In the genomic region with DNA sequence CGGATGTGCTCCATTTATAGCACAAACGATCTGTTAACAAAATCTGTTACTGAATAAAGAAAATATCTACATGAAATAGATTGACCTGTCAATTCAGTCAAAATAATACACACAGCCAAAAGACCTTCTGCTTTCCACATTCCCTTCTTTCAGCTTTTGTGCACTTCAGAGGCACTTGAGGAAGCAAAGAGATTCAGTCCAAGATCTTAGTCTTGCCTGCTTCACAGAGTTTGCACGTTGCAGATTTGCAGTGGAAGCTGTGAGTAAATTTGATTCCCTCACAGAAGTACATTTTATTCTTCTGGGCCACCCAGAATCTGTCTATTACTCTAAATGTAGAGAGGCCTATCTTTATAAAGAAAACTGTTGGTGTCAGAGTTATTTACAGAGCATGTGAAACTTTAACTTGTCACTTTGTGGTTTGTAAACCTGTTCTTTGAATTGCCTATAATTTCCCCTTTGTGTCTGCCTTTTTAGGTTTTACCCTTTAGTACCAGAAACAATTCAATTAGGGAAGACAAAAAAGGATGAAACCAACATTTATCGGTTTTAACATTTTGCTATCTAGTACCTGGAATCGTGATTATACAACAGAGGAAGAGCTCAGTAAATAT, we compare ENCODE assay signal across 9 cellular contexts. TPM values are rescaled to one million over a fixed set of nuclear protein-coding genes. Genes with fewer than 3 reads are reported as not detected.
DNase-seq lines count a peak whose midpoint lies in the region; ATAC-seq and TF ChIP-seq lines count a peak whose summit lies in the region.
"Had no signal": no experiment of that assay in that cellular context is flagged by ENCODE, and none has a peak within 500 bp of the region (broad histone marks: within the 10 kb centered on the region; RNA-seq: fewer than 3 reads in every experiment).

No MANE protein-coding gene starts in this region.

- no peak for TF ChIP-seq CTCF in activated B cell treated with CpG ODN at 0.5 μM for 24 hours (IDR thresholded peaks at IDR 0.05)
- no peak for TF ChIP-seq CTCF in transverse colon (IDR thresholded peaks at IDR 0.05)
- no peak for TF ChIP-seq CTCF in omental fat pad (IDR thresholded peaks at IDR 0.05)
- TF ChIP-seq CTCF in RWPE1 (conservative IDR thresholded peaks at IDR 0.05; ENCODE audit: low read depth), result no peak
- no peak for TF ChIP-seq CTCF in Peyer's patch (IDR thresholded peaks at IDR 0.05)

- CTCF ChIA-PET in activated naive CD4-positive, alpha-beta T cell treated with anti-CD3 and anti-CD28 coated beads, Interleukin-2, amount 10 ng/mL, durations not matched to agents 7 days and 5 days (lab: Charles Lee), result interaction anchor here (0.6 to 4.6 kb wide), 3 partner anchors 9 to 33 kb away, joined by 3 to 24 read pairs (median 4); no protein-coding TSS in a partner anchor
- CTCF ChIA-PET in activated naive CD4-positive, alpha-beta T cell treated with anti-CD3 and anti-CD28 coated beads for 36 hours (lab: Charles Lee), result interaction anchor here (0.7 kb wide), 1 partner anchor 140 kb away, joined by 3 read pairs; no protein-coding TSS in a partner anchor
- CTCF ChIA-PET in activated B cell treated with CpG ODN at 0.5 μM for 24 hours (lab: Charles Lee), result interaction anchor here (0.6 kb wide), 1 partner anchor 13 kb away, joined by 3 read pairs; no protein-coding TSS in a partner anchor
- CTCF ChIA-PET in RWPE1 (lab: Yijun Ruan, JAX), result no interaction called here

- H3K4me1 ChIP-seq in transverse colon (peaks cover 10 to 34% (median 18%) of the 10 kb centered on the region in 4 donors), Peyer's patch (peaks cover 0 to 6% (median 0%) of the 10 kb centered on the region in 4 donors)

- POLR2A ChIA-PET in activated B cell treated with CpG ODN at 0.5 μM for 24 hours (lab: Charles Lee) (no interaction called here), RWPE1 (lab: Yijun Ruan, JAX; ENCODE audit: low non-redundant PET) (no interaction called here)

- H3K27ac Mint-ChIP-seq in activated naive CD4-positive, alpha-beta T cell treated with anti-CD3 and anti-CD28 coated beads, Interleukin-2, amount 10 ng/mL, durations not matched to agents 7 days and 5 days, result peak overlapping the region; percentile 68
- H3K27ac Mint-ChIP-seq in activated naive CD4-positive, alpha-beta T cell treated with anti-CD3 and anti-CD28 coated beads for 36 hours, result no peak overlapping the region
- H3K27ac Mint-ChIP-seq in activated B cell treated with CpG ODN at 0.5 μM for 24 hours, result no peak overlapping the region

- H3K27ac ChIP-seq in transverse colon (peak overlapping the region; percentile 56 to 66 (median 64)), RWPE1 (no peak overlapping the region), Peyer's patch (peak overlapping the region in 1 of 4 donors; percentile 39)
- H3K27ac ChIP-seq: C4-2B had no signal

- no peaks in the 10 kb centered on the region for H3K36me3 ChIP-seq in transverse colon
- no peaks in the 10 kb centered on the region for H3K36me3 ChIP-seq in Peyer's patch

- peaks cover 45% of the 10 kb centered on the region for H3K4me1 Mint-ChIP-seq in activated naive CD4-positive, alpha-beta T cell treated with anti-CD3 and anti-CD28 coated beads, Interleukin-2, amount 10 ng/mL, durations not matched to agents 7 days and 5 days
- H3K4me1 Mint-ChIP-seq in activated naive CD4-positive, alpha-beta T cell treated with anti-CD3 and anti-CD28 coated beads for 36 hours (ENCODE audit: low read depth), result peaks cover 32% of the 10 kb centered on the region
- H3K4me1 Mint-ChIP-seq in activated B cell treated with CpG ODN at 0.5 μM for 24 hours, result peaks cover 28% of the 10 kb centered on the region

- ATAC-seq in HG02981 (IDR thresholded peaks at IDR 0.05; ENCODE audit: unreplicated experiment) (peak; percentile 75), activated B cell treated with CpG ODN at 0.5 μM for 24 hours (ENCODE audit: low read depth) (no peak), omental fat pad (ENCODE audit: low FRiP score) (no peak)

- DNase-seq in activated naive CD4-positive, alpha-beta T cell treated with anti-CD3 and anti-CD28 coated beads, Interleukin-2, amount 10 ng/mL, durations not matched to agents 7 days and 5 days, result no peak
- DNase-seq in activated naive CD4-positive, alpha-beta T cell treated with anti-CD3 and anti-CD28 coated beads for 36 hours, result no peak
- no peak for DNase-seq in activated B cell treated with CpG ODN at 0.5 μM for 24 hours
- DNase-seq in transverse colon, result no peak
- DNase-seq in omental fat pad (ENCODE audit: low spot score), result no peak
- DNase-seq in RWPE1 (ENCODE audit: low spot score), result no peak
- no peak for DNase-seq in Peyer's patch

- H3K9me3 ChIP-seq in transverse colon, result no peaks in the 10 kb centered on the region
- no peaks in the 10 kb centered on the region for H3K9me3 ChIP-seq in Peyer's patch

- no peak overlapping the region for H3K4me3 Mint-ChIP-seq in activated naive CD4-positive, alpha-beta T cell treated with anti-CD3 and anti-CD28 coated beads, Interleukin-2, amount 10 ng/mL, durations not matched to agents 7 days and 5 days
- no peak overlapping the region for H3K4me3 Mint-ChIP-seq in activated naive CD4-positive, alpha-beta T cell treated with anti-CD3 and anti-CD28 coated beads for 36 hours
- peak overlapping the region; percentile 30 for H3K4me3 Mint-ChIP-seq in activated B cell treated with CpG ODN at 0.5 μM for 24 hours

- intact Hi-C loops in activated naive CD4-positive, alpha-beta T cell treated with anti-CD3 and anti-CD28 coated beads for 36 hours (cut with micrococcal nuclease), result loop anchor here (1.0 to 2.0 kb wide), 2 partner anchors 8 to 77 kb away; no protein-coding TSS in a partner anchor
- intact Hi-C loops in activated B cell treated with CpG ODN at 0.5 μM for 24 hours (cut with micrococcal nuclease), result no loop called here
- intact Hi-C loops in transverse colon (cut with DNase I; ENCODE audit: low total_unique reads), result no loop called here

- TF ChIP-seq POLR2A in transverse colon (IDR thresholded peaks at IDR 0.05) (no peak), Peyer's patch (IDR thresholded peaks at IDR 0.05) (no peak)

- H3K27me3 ChIP-seq in transverse colon, result no peaks in the 10 kb centered on the region
- no peaks in the 10 kb centered on the region for H3K27me3 ChIP-seq in Peyer's patch

- in situ Hi-C loops in transverse colon (cut with MboI; ENCODE audit: low pct_ligation_motif_present in 1 of 4, low pct_unique_long_range_greater_than_20kb in 1 of 4, low sequenced_read_pairs in 3 of 4), result no loop called here

- no peaks in the 10 kb centered on the region for H3K27me3 Mint-ChIP-seq in activated naive CD4-positive, alpha-beta T cell treated with anti-CD3 and anti-CD28 coated beads, Interleukin-2, amount 10 ng/mL, durations not matched to agents 7 days and 5 days
- H3K27me3 Mint-ChIP-seq in activated naive CD4-positive, alpha-beta T cell treated with anti-CD3 and anti-CD28 coated beads for 36 hours (ENCODE audit: low read depth), result peaks cover 2% of the 10 kb centered on the region
- H3K27me3 Mint-ChIP-seq in activated B cell treated with CpG ODN at 0.5 μM for 24 hours, result peaks cover 2% of the 10 kb centered on the region

- WGBS in transverse colon (ENCODE audit: low coverage in 1 of 2), 2 donors, result 28 to 32% methylated on average over 5 of the region's 5 CpGs

- no peaks in the 10 kb centered on the region for H3K9me3 Mint-ChIP-seq in activated naive CD4-positive, alpha-beta T cell treated with anti-CD3 and anti-CD28 coated beads, Interleukin-2, amount 10 ng/mL, durations not matched to agents 7 days and 5 days
- no peaks in the 10 kb centered on the region for H3K9me3 Mint-ChIP-seq in activated naive CD4-positive, alpha-beta T cell treated with anti-CD3 and anti-CD28 coated beads for 36 hours
- no peaks in the 10 kb centered on the region for H3K9me3 Mint-ChIP-seq in activated B cell treated with CpG ODN at 0.5 μM for 24 hours

- H3K36me3 Mint-ChIP-seq in activated naive CD4-positive, alpha-beta T cell treated with anti-CD3 and anti-CD28 coated beads, Interleukin-2, amount 10 ng/mL, durations not matched to agents 7 days and 5 days, result no peaks in the 10 kb centered on the region
- H3K36me3 Mint-ChIP-seq in activated naive CD4-positive, alpha-beta T cell treated with anti-CD3 and anti-CD28 coated beads for 36 hours (ENCODE audit: low read depth), result no peaks in the 10 kb centered on the region
- no peaks in the 10 kb centered on the region for H3K36me3 Mint-ChIP-seq in activated B cell treated with CpG ODN at 0.5 μM for 24 hours (ENCODE audit: low read depth)

- H3K4me3 ChIP-seq in transverse colon (no peak overlapping the region), Peyer's patch (no peak overlapping the region)

- TF ChIP-seq EP300 in transverse colon (IDR thresholded peaks at IDR 0.05; ENCODE audit: low read depth), result no peak

RNA-seq across cellular contexts. Expression of a gene that starts 15.5 kb away (rescaled TPM):
- 10 to 100 TPM; 16.9 to 20.3 TPM for total RNA-seq in activated naive CD4-positive, alpha-beta T cell treated with anti-CD3 and anti-CD28 coated beads for 36 hours
- total RNA-seq in activated B cell treated with CpG ODN at 0.5 μM for 24 hours (4.0 and 4.1 TPM in 2 replicates), transverse colon (10 to 100 TPM; 22.1 to 47.2 (median 33.7) TPM), omental fat pad (100 to 1,000 TPM; 168 to 308 (median 256) TPM), Peyer's patch (10 to 100 TPM; 10.7 to 43.7 (median 39.8) TPM)
